28 cellular contexts compared by ENCODE assay signal in genomic region chr19:1495799-1496713, GRCh38. TPM values are rescaled to one million over a fixed set of nuclear protein-coding genes. Genes with fewer than 3 reads are reported as not detected.
DNase-seq lines count a peak whose midpoint lies in the region; ATAC-seq, FAIRE-seq and TF ChIP-seq lines count a peak whose summit lies in the region.
"Had no signal": no experiment of that assay in that cellular context is flagged by ENCODE, and none has a peak within 500 bp of the region (broad histone marks: within the 10 kb centered on the region; RNA-seq: fewer than 3 reads in every experiment).

No MANE protein-coding gene starts in this region.

- no peak overlapping the region for H2BK15ac ChIP-seq in H1 (ENCODE audit: low read length)

- FAIRE-seq in H1 (lab: Jason Lieb, UNC) = no peak

- H4K20me1 ChIP-seq in PC-3 (ENCODE audit: low read length) = no peaks in the 10 kb centered on the region
- H4K20me1 ChIP-seq in H1 (replicated peaks in 1 of 2; ENCODE audit: control insufficient read depth in 1 of 2, insufficient read depth in 2 of 2, low read length in 2 of 2) = peaks cover 0 to 5% of the 10 kb centered on the region in 2 experiments

- H3K9me3 ChIP-seq in PC-3 (ENCODE audit: low read length) (no peaks in the 10 kb centered on the region), H1 (ENCODE audit: insufficient read depth in 2 of 2, low read depth in 1 of 2, low read length in 1 of 2) (peaks cover 5 to 11% of the 10 kb centered on the region in 2 experiments; a peak in 2 of 4 replicates)
- H3K9me3 ChIP-seq: gastrocnemius medialis had no signal

- H3K9me3 Mint-ChIP-seq in osteocyte (ENCODE audit: unreplicated experiment) = no peaks in the 10 kb centered on the region
- H3K9me3 Mint-ChIP-seq: activated T-helper 2 cell treated with anti-CD3 and anti-CD28 coated beads, Interferon-gamma antibody, Interleukin-2, Interleukin-4, amounts not matched to agents 10 μg/mL and 5 μg/mL and 100 μg/mL, durations not matched to agents 14 hours and 24 hours and 36 hours; IgD-negative memory B cell; natural killer cell treated with Interleukin-12 subunit alpha and Interleukin-12 subunit beta and Interleukin-15 and Interleukin-18, amount 100 ng/mL, for 72 hours; stimulated activated memory B cell treated with anti-CD40 and anti-IgM and Interleukin-4, amounts not matched to agents 10 μg/mL and 1 μg/mL and 100 μg/mL, for 72 hours; type B pancreatic cell had no signal

- H3K27ac Mint-ChIP-seq in osteocyte (ENCODE audit: unreplicated experiment) = no peak overlapping the region
- H3K27ac Mint-ChIP-seq: activated naive CD8-positive, alpha-beta T cell; activated T-helper 2 cell treated with anti-CD3 and anti-CD28 coated beads, Interferon-gamma antibody, Interleukin-2, Interleukin-4, amounts not matched to agents 10 μg/mL and 5 μg/mL and 100 μg/mL, durations not matched to agents 14 hours and 24 hours and 36 hours; natural killer cell treated with Interleukin-12 subunit alpha and Interleukin-12 subunit beta and Interleukin-15 and Interleukin-18, amount 100 ng/mL, for 72 hours; stimulated activated memory B cell treated with anti-CD40 and anti-IgM and Interleukin-4, amounts not matched to agents 10 μg/mL and 1 μg/mL and 100 μg/mL, for 72 hours; type B pancreatic cell had no signal

- no peak overlapping the region for H3K4me3 Mint-ChIP-seq in osteocyte (ENCODE audit: unreplicated experiment)
- H3K4me3 Mint-ChIP-seq: activated naive CD8-positive, alpha-beta T cell; natural killer cell treated with Interleukin-12 subunit alpha and Interleukin-12 subunit beta and Interleukin-15 and Interleukin-18, amount 100 ng/mL, for 72 hours; stimulated activated memory B cell treated with anti-CD40 and anti-IgM and Interleukin-4, amounts not matched to agents 10 μg/mL and 1 μg/mL and 100 μg/mL, for 72 hours; type B pancreatic cell had no signal

- H2BK12ac ChIP-seq in H1 (ENCODE audit: low read depth, low read length) = no peak overlapping the region

- no peak overlapping the region for H3K4me3 ChIP-seq in PC-3 (ENCODE audit: low read length)
- H3K4me3 ChIP-seq in H1 (ENCODE audit: extremely low read depth in 1 of 4, insufficient read depth in 2 of 4, low read depth in 3 of 4, low read length in 4 of 4) = no peak overlapping the region
- H3K4me3 ChIP-seq: BLaER1, gastrocnemius medialis, hepatocyte had no signal

- H2BK5ac ChIP-seq in H1 (ENCODE audit: low read depth, low read length) = no peak overlapping the region; the same call in 1 of the 2 replicates

- peaks cover 6% of the 10 kb centered on the region for H3K23me2 ChIP-seq in H1 (ENCODE audit: low read depth, low read length)

- H3K27me3 Mint-ChIP-seq in osteocyte (ENCODE audit: unreplicated experiment) = peaks cover 9% of the 10 kb centered on the region
- H3K27me3 Mint-ChIP-seq: activated naive CD8-positive, alpha-beta T cell; natural killer cell treated with Interleukin-12 subunit alpha and Interleukin-12 subunit beta and Interleukin-15 and Interleukin-18, amount 100 ng/mL, for 72 hours had no signal

- H3K36me3 ChIP-seq in PC-3 (ENCODE audit: low read depth, low read length) = no peaks in the 10 kb centered on the region
- no peaks in the 10 kb centered on the region for H3K36me3 ChIP-seq in H1 (ENCODE audit: control insufficient read depth in 2 of 4, insufficient read depth in 4 of 4, low read length in 3 of 4)
- H3K36me3 ChIP-seq: BLaER1, gastrocnemius medialis, WERI-Rb-1 had no signal

- no peak overlapping the region for H3K23ac ChIP-seq in H1 (ENCODE audit: insufficient read length)

- TF ChIP-seq CTCF in PC-3 (conservative IDR thresholded peaks at IDR 0.05; ENCODE audit: low read depth, low read length) = no peak
- TF ChIP-seq CTCF in H1 (IDR thresholded peaks at IDR 0.05; ENCODE audit: control extremely low read depth in 1 of 3, insufficient read depth in 1 of 3, low read depth in 1 of 3, low read length in 3 of 3) = no peak
- TF ChIP-seq CTCF in osteocyte (IDR thresholded peaks at IDR 0.05) = no peak

- peak overlapping the region; percentile 22; the same call in 1 of the 2 replicates for H3K4me2 ChIP-seq in PC-3 (ENCODE audit: low read length)
- H3K4me2 ChIP-seq in H1 (ENCODE audit: insufficient read depth in 1 of 2, low read depth in 2 of 2, low read length in 2 of 2) = no peak overlapping the region
- H3K4me2 ChIP-seq: hepatocyte had no signal

- TF ChIP-seq POLR2A in H1 (IDR thresholded peaks at IDR 0.05; ENCODE audit: control extremely low read depth in 1 of 2, low read depth in 2 of 2, low read length in 2 of 2) = no peak

- peak overlapping the region; percentile 89; the same call in 1 of the 2 replicates for H2AK5ac ChIP-seq in H1 (ENCODE audit: low read depth, low read length)

- no peak overlapping the region for H3K18ac ChIP-seq in H1 (ENCODE audit: extremely low read depth, low read length)

- intact Hi-C loops in PC-3 (cut with micrococcal nuclease) = no loop called here

- H2BK20ac ChIP-seq in H1 (ENCODE audit: low read length) = no peak overlapping the region

- H3K9ac ChIP-seq in PC-3 (ENCODE audit: low read length) (no peak overlapping the region), H1 (replicated peaks in 1 of 4; ENCODE audit: extremely low read depth in 1 of 4, low read depth in 3 of 4, low read length in 3 of 4) (no peak overlapping the region)

- no peak for TF ChIP-seq RAD21 in H1 (IDR thresholded peaks at IDR 0.05 in 1 of 2, conservative IDR thresholded peaks at IDR 0.05 in 1 of 2; ENCODE audit: low read depth in 2 of 2, low read length in 2 of 2)

- BruUV-seq in PC-3 (replicated peaks; lab: Mats Ljungman, UMichigan) = no TSS peak

- H3K79me2 ChIP-seq in PC-3 (ENCODE audit: low read length) (0 out of 2 replicates have a peak, but pooled peaks cover 3% of the 10 kb centered on the region), H1 (ENCODE audit: control insufficient read depth in 1 of 2, insufficient read depth in 2 of 2, low read length in 2 of 2) (no peaks in the 10 kb centered on the region)

- no peak overlapping the region for H4K5ac ChIP-seq in H1 (ENCODE audit: insufficient read length, low read depth, low read length)

- H4K91ac ChIP-seq in H1 (replicated peaks; ENCODE audit: insufficient read length, low read length) = no peak overlapping the region

- H3K56ac ChIP-seq in H1 (replicated peaks; ENCODE audit: insufficient read length, low read depth, low read length) = no peak overlapping the region

- no peak for TF ChIP-seq EP300 in H1 (IDR thresholded peaks at IDR 0.05; ENCODE audit: borderline replicate concordance in 1 of 2, low read depth in 2 of 2, low read length in 2 of 2)

- H3K27ac ChIP-seq in PC-3 (ENCODE audit: low read length) = no peak overlapping the region
- H3K27ac ChIP-seq in H1 (ENCODE audit: low read depth, low read length) = no peak overlapping the region
- H3K27ac ChIP-seq: BLaER1, gastrocnemius medialis, hepatocyte, WERI-Rb-1 had no signal

- H3K36me3 Mint-ChIP-seq in osteocyte (ENCODE audit: unreplicated experiment) = no peaks in the 10 kb centered on the region
- H3K36me3 Mint-ChIP-seq: activated naive CD8-positive, alpha-beta T cell; IgD-negative memory B cell; natural killer cell treated with Interleukin-12 subunit alpha and Interleukin-12 subunit beta and Interleukin-15 and Interleukin-18, amount 100 ng/mL, for 72 hours; stimulated activated memory B cell treated with anti-CD40 and anti-IgM and Interleukin-4, amounts not matched to agents 10 μg/mL and 1 μg/mL and 100 μg/mL, for 72 hours; type B pancreatic cell had no signal

- ATAC-seq in PC-3 (no peak), GM18519 (IDR thresholded peaks at IDR 0.05; ENCODE audit: low FRiP score, unreplicated experiment) (no peak)
- ATAC-seq: gastrocnemius medialis; natural killer cell treated with Interleukin-12 subunit alpha and Interleukin-12 subunit beta and Interleukin-15 and Interleukin-18, amount 100 ng/mL, for 72 hours; stimulated activated memory B cell treated with anti-CD40 and anti-IgM and Interleukin-4, amounts not matched to agents 10 μg/mL and 1 μg/mL and 100 μg/mL, for 72 hours had no signal

- no peak overlapping the region for H4K8ac ChIP-seq in H1 (ENCODE audit: extremely low read depth, insufficient read depth, low read length)

- no peak for DNase-seq in PC-3
- DNase-seq in H1 (ENCODE audit: low read depth in 1 of 2, low spot score in 2 of 2) = no peak
- DNase-seq in osteocyte (ENCODE audit: extremely low spot score, unreplicated experiment) = peak; percentile 79
- no peak for DNase-seq in activated effector memory CD4-positive, alpha-beta T cell treated with anti-CD3 and anti-CD28 coated beads, Interleukin-2, amount 50 U/mL, for 16 hours
- DNase-seq in hepatic stellate cell (ENCODE audit: low spot score) = no peak
- DNase-seq: activated CD4-positive, alpha-beta T cell treated with anti-CD3 and anti-CD28 coated beads for 4 hours; activated T-cell treated with anti-CD3 and anti-CD28 coated beads for 4 hours; Caco-2; DMS79 treated with DMSO at 0.1 percent for 48 hours; gastrocnemius medialis; GF-D8; NCI-H1694; NCI-H2171 treated with DMSO at 0.1 percent for 48 hours; NCI-H510A; substantia nigra; WERI-Rb-1 had no signal

- H2BK120ac ChIP-seq in H1 (replicated peaks; ENCODE audit: low read depth, low read length) = no peak overlapping the region

- no peaks in the 10 kb centered on the region for H3F3A ChIP-seq in PC-3 (ENCODE audit: low read length, unreplicated experiment)

- no peak overlapping the region for H2AFZ ChIP-seq in PC-3 (ENCODE audit: low read length)
- H2AFZ ChIP-seq in H1 (ENCODE audit: low read length) = no peak overlapping the region
- H2AFZ ChIP-seq: hepatocyte had no signal

- no peaks in the 10 kb centered on the region for H3K9me2 ChIP-seq in PC-3 (replicated peaks; ENCODE audit: low read length)

- POLR2A ChIA-PET in PC-3 (lab: Charles Lee; ENCODE audit: unreplicated experiment) = no interaction called here
- POLR2A ChIA-PET in H1 (lab: Charles Lee; ENCODE audit: partially characterized antibody) = no interaction called here

- H3K4ac ChIP-seq in H1 (replicated peaks; ENCODE audit: insufficient read length, low read depth, low read length) = no peak overlapping the region

- 91% methylated on average over 35 of the region's 40 CpGs; no CpG with 5 or more reads in 1 of the 2 experiments for WGBS in H1 (ENCODE audit: extremely low coverage in 1 of 2, insufficient coverage in 1 of 2, insufficient read length in 1 of 2, insufficient replicate concordance in 2 of 2, low coverage in 1 of 2, low lambda C conversion rate in 2 of 2, missing lambda C conversion rate in 1 of 2), 2 experiments

- CTCF ChIA-PET in PC-3 (lab: Charles Lee) = no interaction called here
- CTCF ChIA-PET in H1 (lab: Charles Lee; ENCODE audit: partially characterized antibody) = no interaction called here

- H3K4me1 Mint-ChIP-seq in osteocyte (ENCODE audit: unreplicated experiment) = peaks cover 6% of the 10 kb centered on the region

- no peaks in the 10 kb centered on the region for H3K79me1 ChIP-seq in H1 (ENCODE audit: low read depth, low read length)

- no peak overlapping the region for H3K14ac ChIP-seq in H1 (ENCODE audit: insufficient read length)

- H3K4me1 ChIP-seq in PC-3 (ENCODE audit: insufficient read depth, low read length) (peaks cover 12% of the 10 kb centered on the region), H1 (replicated peaks in 1 of 4; ENCODE audit: control insufficient read depth in 3 of 4, insufficient read depth in 4 of 4, low read length in 3 of 4) (no peaks in the 10 kb centered on the region; a peak in 4 of 7 replicates)

- H3K27me3 ChIP-seq in PC-3 (ENCODE audit: low read length) (no peaks in the 10 kb centered on the region), H1 (replicated peaks in 1 of 4; ENCODE audit: control insufficient read depth in 3 of 4, extremely low read depth in 1 of 4, insufficient read depth in 3 of 4, low read length in 3 of 4) (peaks cover 3 to 16% (median 9%) of the 10 kb centered on the region in 4 experiments; a peak in 6 of 7 replicates)
- H3K27me3 ChIP-seq: hepatocyte had no signal

RNA-seq across cellular contexts. Expression of gene REEP6, which starts 5.1 kb away (rescaled TPM):
- total RNA-seq in PC-3 (2014; rRNA removed) (27.2 and 34.7 TPM in 2 replicates), osteocyte (4.1 and 4.4 TPM in 2 replicates)
- total RNA-seq in H1 (2021; fragmentation: NEBNext Ultra II Directional; extraction: Animal tissue kit (Norgen Biotek cat#: 25700)) = 12.6 and 13.4 TPM in 2 replicates
- polyA plus RNA-seq in H1 (2011; rRNA removed) = 20.7 and 31.4 TPM in 2 replicates
- 12.6 TPM for polyA plus RNA-seq in H1 (2011; cell fraction: cytosol; rRNA removed)
- polyA plus RNA-seq in H1 (2011; cell fraction: nucleus; rRNA removed) = 14.4 TPM
- polyA plus RNA-seq in H1 (2012, experiment 1 of 2) = 8.7 to 19.5 TPM (median 15.4 TPM) in 4 replicates
- polyA plus RNA-seq in H1 (2012, experiment 2 of 2) = 12.8 TPM
- polyA plus RNA-seq in H1 (2013, experiment 1 of 2) = 17.9 TPM
- 25.1 TPM for polyA plus RNA-seq in H1 (2013, experiment 2 of 2)
- 4.2 and 5.5 TPM in 2 replicates for polyA minus RNA-seq in H1 (2011; rRNA and poly(A)+ RNA removed)
- polyA minus RNA-seq in H1 (2011; cell fraction: cytosol; rRNA and poly(A)+ RNA removed) = 13.8 TPM
- polyA minus RNA-seq in H1 (2011; cell fraction: nucleus; rRNA and poly(A)+ RNA removed) = 6.6 TPM

RNA-seq across cellular contexts. Expression of gene PCSK4, which starts 5.9 kb away (rescaled TPM):
- total RNA-seq in PC-3 (2014; rRNA removed) (3.9 and 5.7 TPM in 2 replicates), osteocyte (3.2 and 5.7 TPM in 2 replicates)
- 9.7 and 9.8 TPM in 2 replicates for total RNA-seq in H1 (2021; fragmentation: NEBNext Ultra II Directional; extraction: Animal tissue kit (Norgen Biotek cat#: 25700))
- polyA plus RNA-seq in H1 (2011; rRNA removed) = 10.7 and 18.3 TPM in 2 replicates
- 13.4 TPM for polyA plus RNA-seq in H1 (2011; cell fraction: cytosol; rRNA removed)
- 104 TPM for polyA plus RNA-seq in H1 (2011; cell fraction: nucleus; rRNA removed)
- polyA plus RNA-seq in H1 (2012, experiment 1 of 2) = 7.7 to 16.1 TPM (median 11.6 TPM) in 4 replicates
- polyA plus RNA-seq in H1 (2012, experiment 2 of 2) = 5.0 TPM
- polyA plus RNA-seq in H1 (2013, experiment 1 of 2) = 8.5 TPM
- polyA plus RNA-seq in H1 (2013, experiment 2 of 2) = 5.6 TPM
- polyA minus RNA-seq in H1 (2011; rRNA and poly(A)+ RNA removed) = 1.6 and 1.9 TPM in 2 replicates
- polyA minus RNA-seq in H1 (2011; cell fraction: cytosol; rRNA and poly(A)+ RNA removed) = 8.1 TPM
- 14.3 TPM for polyA minus RNA-seq in H1 (2011; cell fraction: nucleus; rRNA and poly(A)+ RNA removed)
- polyA plus RNA-seq: IgD-negative memory B cell had no signal

RNA-seq across cellular contexts. Expression of gene ADAMTSL5, which starts 16.8 kb away (rescaled TPM):
- total RNA-seq in PC-3 (2014; rRNA removed) (1.7 and 5.0 TPM in 2 replicates), osteocyte (4.4 and 6.4 TPM in 2 replicates)
- total RNA-seq in H1 (2021; fragmentation: NEBNext Ultra II Directional; extraction: Animal tissue kit (Norgen Biotek cat#: 25700)) = 0.99 and 1.4 TPM in 2 replicates
- 0.82 and 2.6 TPM in 2 replicates for polyA plus RNA-seq in H1 (2011; rRNA removed)
- 1.0 TPM for polyA plus RNA-seq in H1 (2011; cell fraction: cytosol; rRNA removed)
- 2.7 TPM for polyA plus RNA-seq in H1 (2011; cell fraction: nucleus; rRNA removed)
- polyA plus RNA-seq in H1 (2012, experiment 1 of 2) = 0.42 to 0.86 TPM (median 0.67 TPM) in 4 replicates
- 0.30 TPM for polyA plus RNA-seq in H1 (2012, experiment 2 of 2)
- polyA plus RNA-seq in H1 (2013, experiment 1 of 2) = 0.26 TPM
- 0.42 TPM for polyA plus RNA-seq in H1 (2013, experiment 2 of 2)
- 0.09 and 0.49 TPM in 2 replicates for polyA minus RNA-seq in H1 (2011; rRNA and poly(A)+ RNA removed)
- polyA minus RNA-seq in H1 (2011; cell fraction: cytosol; rRNA and poly(A)+ RNA removed) = not detected
- 0.40 TPM for polyA minus RNA-seq in H1 (2011; cell fraction: nucleus; rRNA and poly(A)+ RNA removed)

RNA-seq across cellular contexts. Expression of gene C19orf25, which starts 17.0 kb away (rescaled TPM):
- total RNA-seq in PC-3 (2014; rRNA removed) = 45.0 and 54.9 TPM in 2 replicates
- 41.3 and 41.4 TPM in 2 replicates for total RNA-seq in H1 (2021; fragmentation: NEBNext Ultra II Directional; extraction: Animal tissue kit (Norgen Biotek cat#: 25700))
- polyA plus RNA-seq in H1 (2011; rRNA removed) = 67.4 and 92.2 TPM in 2 replicates
- 63.6 TPM for polyA plus RNA-seq in H1 (2011; cell fraction: cytosol; rRNA removed)
- 64.5 TPM for polyA plus RNA-seq in H1 (2011; cell fraction: nucleus; rRNA removed)
- polyA plus RNA-seq in H1 (2012, experiment 1 of 2) = 25.3 to 39.5 TPM (median 37.9 TPM) in 4 replicates
- 36.7 TPM for polyA plus RNA-seq in H1 (2012, experiment 2 of 2)
- polyA plus RNA-seq in H1 (2013, experiment 1 of 2) = 39.5 TPM
- polyA plus RNA-seq in H1 (2013, experiment 2 of 2) = 40.6 TPM
- polyA minus RNA-seq in H1 (2011; rRNA and poly(A)+ RNA removed) = 12.2 and 15.1 TPM in 2 replicates
- 22.1 TPM for polyA minus RNA-seq in H1 (2011; cell fraction: cytosol; rRNA and poly(A)+ RNA removed)
- polyA minus RNA-seq in H1 (2011; cell fraction: nucleus; rRNA and poly(A)+ RNA removed) = 35.7 TPM
- 38.0 and 38.9 TPM in 2 replicates for total RNA-seq in osteocyte

RNA-seq across cellular contexts. Expression of gene PLK5, which starts 27.8 kb away (rescaled TPM):
- not detected in 2 replicates for total RNA-seq in PC-3 (2014; rRNA removed)
- 0.43 and 1.2 TPM in 2 replicates for total RNA-seq in H1 (2021; fragmentation: NEBNext Ultra II Directional; extraction: Animal tissue kit (Norgen Biotek cat#: 25700))
- 0.45 and 0.82 TPM in 2 replicates for polyA plus RNA-seq in H1 (2011; rRNA removed)
- polyA plus RNA-seq in H1 (2011; cell fraction: cytosol; rRNA removed) = 0.69 TPM
- 4.9 TPM for polyA plus RNA-seq in H1 (2011; cell fraction: nucleus; rRNA removed)
- polyA plus RNA-seq in H1 (2012, experiment 1 of 2) = 0.56 to 0.73 TPM (median 0.64 TPM) in 3 of 4 replicates, not detected in the other
- polyA plus RNA-seq in H1 (2012, experiment 2 of 2) = 0.29 TPM
- polyA plus RNA-seq in H1 (2013, experiment 1 of 2) = 0.81 TPM
- 0.33 TPM for polyA plus RNA-seq in H1 (2013, experiment 2 of 2)
- polyA minus RNA-seq in H1 (2011; rRNA and poly(A)+ RNA removed) = 0.06 and 0.29 TPM in 2 replicates
- polyA minus RNA-seq in H1 (2011; cell fraction: cytosol; rRNA and poly(A)+ RNA removed) = 0.66 TPM
- 1.5 TPM for polyA minus RNA-seq in H1 (2011; cell fraction: nucleus; rRNA and poly(A)+ RNA removed)
- 0.54 TPM in 1 of 2 replicates, not detected in the other for total RNA-seq in osteocyte
- total RNA-seq: activated T-helper 2 cell treated with anti-CD3 and anti-CD28 coated beads, Interferon-gamma antibody, Interleukin-2, Interleukin-4, amounts not matched to agents 10 μg/mL and 5 μg/mL and 100 μg/mL, durations not matched to agents 14 hours and 24 hours and 36 hours; Caco-2; fibroblast of lung; gastrocnemius medialis; hepatocyte; natural killer cell treated with Interleukin-12 subunit alpha and Interleukin-12 subunit beta and Interleukin-15 and Interleukin-18, amount 100 ng/mL, for 72 hours; RPMI7951; SK-MEL-5 had no signal
- polyA plus RNA-seq: fibroblast of lung, IgD-negative memory B cell had no signal
